Comparison of ENCODE assay signal across 21 cellular contexts in the genomic region with DNA sequence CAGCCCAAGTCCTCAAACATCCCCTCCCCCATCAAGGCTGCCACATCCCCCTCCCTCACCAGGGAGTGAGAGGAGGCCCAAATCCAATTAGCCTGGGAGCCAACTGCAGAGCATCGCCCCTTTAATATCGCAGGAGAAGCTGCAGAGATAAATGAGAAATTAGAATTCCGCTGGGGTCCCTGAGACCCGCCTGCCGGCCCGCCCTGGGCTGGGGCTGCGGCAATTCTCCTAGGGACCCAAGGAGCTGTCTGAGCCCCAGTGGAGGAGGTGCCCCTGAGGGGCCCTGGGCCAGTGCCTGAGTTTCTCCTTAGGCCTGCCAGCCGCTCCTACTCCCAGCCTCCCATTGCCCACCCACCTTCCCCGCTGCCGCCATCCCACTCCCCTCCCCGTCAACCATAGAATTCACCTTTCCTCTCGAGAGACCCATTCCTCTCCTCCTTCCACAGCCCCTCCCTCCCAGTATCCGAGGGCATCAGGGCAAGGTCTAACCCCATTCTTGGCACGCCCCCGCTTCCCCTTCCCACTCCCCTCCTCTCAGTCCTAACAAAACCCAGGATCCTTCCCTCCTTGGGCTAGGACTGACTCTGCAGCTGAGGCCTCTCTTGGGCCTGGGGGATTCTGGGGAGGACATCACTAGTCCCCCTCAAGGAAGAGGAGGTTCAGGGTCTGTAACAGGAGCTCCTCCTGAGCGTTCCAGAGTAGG. TPM values are rescaled to one million over a fixed set of nuclear protein-coding genes. Genes with fewer than 3 reads are reported as not detected.
A peak's percentile ranks its signal among the peaks of the same experiment; 100 is the strongest.
DNase-seq lines count a peak whose midpoint lies in the region; ATAC-seq, FAIRE-seq and TF ChIP-seq lines count a peak whose summit lies in the region.
"Had no signal": no experiment of that assay in that cellular context is flagged by ENCODE, and none has a peak within 500 bp of the region (broad histone marks: within the 10 kb centered on the region; RNA-seq: fewer than 3 reads in every experiment).

No MANE protein-coding gene starts in this region.

- ATAC-seq in GM21515 (IDR thresholded peaks at IDR 0.05; ENCODE audit: unreplicated experiment) (no peak), HG02798 (IDR thresholded peaks at IDR 0.05; ENCODE audit: poor library complexity, unreplicated experiment) (no peak)
- ATAC-seq: HepG2 had no signal

- TF ChIP-seq CTCF in H1 (IDR thresholded peaks at IDR 0.05; ENCODE audit: control extremely low read depth in 1 of 3, insufficient read depth in 1 of 3, low read depth in 1 of 3, low read length in 3 of 3) (no peak), glutamatergic neuron (IDR thresholded peaks at IDR 0.05; ENCODE audit: partially characterized antibody, unreplicated experiment) (no peak)

- no peak overlapping the region for H2BK5ac ChIP-seq in H1 (ENCODE audit: low read depth, low read length)

- no peak for TF ChIP-seq EP300 in H1 (IDR thresholded peaks at IDR 0.05; ENCODE audit: borderline replicate concordance in 1 of 2, low read depth in 2 of 2, low read length in 2 of 2)

- no peak for FAIRE-seq in H1 (lab: Jason Lieb, UNC)
- FAIRE-seq: D721Med, G401.6, GM12891, GM19239, HepG2 had no signal

- H3K27ac ChIP-seq in H1 (ENCODE audit: low read depth, low read length), result no peak overlapping the region
- H3K27ac ChIP-seq: C4-2B, GM23248 had no signal

- H2AK5ac ChIP-seq in H1 (ENCODE audit: low read depth, low read length), result no peak overlapping the region

- no peak overlapping the region for H3K9ac ChIP-seq in H1 (replicated peaks in 1 of 4; ENCODE audit: extremely low read depth in 1 of 4, low read depth in 3 of 4, low read length in 3 of 4)
- H3K9ac ChIP-seq: GM23248 had no signal

- no peak for TF ChIP-seq POLR2A in H1 (IDR thresholded peaks at IDR 0.05; ENCODE audit: control extremely low read depth in 1 of 2, low read depth in 2 of 2, low read length in 2 of 2)

- peak; percentile 58 for DNase-seq in H7
- DNase-seq in NCI-H82 treated with DMSO at 0.1 percent for 48 hours (lab: John Stamatoyannopoulos, UW; ENCODE audit: unreplicated experiment), result peak; percentile 87
- DNase-seq in H1 (ENCODE audit: low read depth in 1 of 2, low spot score in 2 of 2), result no peak
- DNase-seq in glutamatergic neuron, result no peak
- no peak for DNase-seq in ureter (ENCODE audit: low spot score)
- DNase-seq: BE2C; Caco-2; CD4-positive, alpha-beta T cell; GM23248; KBM-7 had no signal

- no peak overlapping the region for H3K23ac ChIP-seq in H1 (ENCODE audit: insufficient read length)

- H3K36me3 ChIP-seq in H7 (replicated peaks; ENCODE audit: control insufficient read depth, insufficient read depth, low read length) (no peaks in the 10 kb centered on the region), H1 (ENCODE audit: control insufficient read depth in 2 of 4, insufficient read depth in 4 of 4, low read length in 3 of 4) (no peaks in the 10 kb centered on the region)
- H3K36me3 ChIP-seq: BE2C, HAP-1 had no signal

- no peak overlapping the region for H3K4me3 Mint-ChIP-seq in glutamatergic neuron (ENCODE audit: unreplicated experiment)
- H3K4me3 Mint-ChIP-seq: CD4-positive, alpha-beta T cell; IgD-negative memory B cell had no signal

- H3K56ac ChIP-seq in H1 (replicated peaks; ENCODE audit: insufficient read length, low read depth, low read length), result no peak overlapping the region

- H3K14ac ChIP-seq in H1 (ENCODE audit: insufficient read length), result no peak overlapping the region

- H2BK15ac ChIP-seq in H1 (ENCODE audit: low read length), result no peak overlapping the region

- peaks cover 5% of the 10 kb centered on the region for H3K9me3 Mint-ChIP-seq in glutamatergic neuron (ENCODE audit: unreplicated experiment)
- H3K9me3 Mint-ChIP-seq: CD4-positive, alpha-beta T cell; IgD-negative memory B cell had no signal

- no peak overlapping the region for H3K4me2 ChIP-seq in H1 (ENCODE audit: insufficient read depth in 1 of 2, low read depth in 2 of 2, low read length in 2 of 2)

- H3K27me3 ChIP-seq in H7 (ENCODE audit: control insufficient read depth, insufficient read depth, low read length) (no peaks in the 10 kb centered on the region), H1 (replicated peaks in 1 of 4; ENCODE audit: control insufficient read depth in 3 of 4, extremely low read depth in 1 of 4, insufficient read depth in 3 of 4, low read length in 3 of 4) (peaks cover 0 to 3% (median under 1%) of the 10 kb centered on the region in 4 experiments; a peak in 2 of 7 replicates)
- H3K27me3 ChIP-seq: BE2C had no signal

- peaks cover 0 to 2% of the 10 kb centered on the region in 2 experiments for H4K20me1 ChIP-seq in H1 (replicated peaks in 1 of 2; ENCODE audit: control insufficient read depth in 1 of 2, insufficient read depth in 2 of 2, low read length in 2 of 2)

- WGBS in H1 (ENCODE audit: extremely low coverage in 1 of 2, insufficient coverage in 1 of 2, insufficient read length in 1 of 2, insufficient replicate concordance in 2 of 2, low coverage in 1 of 2, low lambda C conversion rate in 2 of 2, missing lambda C conversion rate in 1 of 2), 2 experiments, result 59% methylated on average over 6 of the region's 16 CpGs; no CpG with 5 or more reads in 1 of the 2 experiments

- H3K27ac Mint-ChIP-seq in glutamatergic neuron (ENCODE audit: unreplicated experiment), result no peak overlapping the region
- H3K27ac Mint-ChIP-seq: CD4-positive, alpha-beta T cell; IgD-negative memory B cell had no signal

- 0 out of 2 replicates have a peak overlapping the region, but pooled peaks have one; percentile 60 for H2BK12ac ChIP-seq in H1 (ENCODE audit: low read depth, low read length)

- H3K4me3 ChIP-seq in H7 (ENCODE audit: insufficient read depth, low read depth, low read length) (no peak overlapping the region), H1 (ENCODE audit: extremely low read depth in 1 of 4, insufficient read depth in 2 of 4, low read depth in 3 of 4, low read length in 4 of 4) (no peak overlapping the region)
- H3K4me3 ChIP-seq: GM23248, HAP-1 had no signal

- no peak overlapping the region for H4K91ac ChIP-seq in H1 (replicated peaks; ENCODE audit: insufficient read length, low read length)

- no peak overlapping the region for H2AFZ ChIP-seq in H1 (ENCODE audit: low read length)
- H2AFZ ChIP-seq: GM23248 had no signal

- no peak for TF ChIP-seq RAD21 in H1 (IDR thresholded peaks at IDR 0.05 in 1 of 2, conservative IDR thresholded peaks at IDR 0.05 in 1 of 2; ENCODE audit: low read depth in 2 of 2, low read length in 2 of 2)

- CTCF ChIA-PET in H1 (lab: Charles Lee; ENCODE audit: partially characterized antibody), result interaction anchor here (0.9 to 17.6 kb wide), 5 partner anchors 9 to 195 kb away, joined by 3 to 214 read pairs (median 4); no protein-coding TSS in a partner anchor

- peaks cover 0 to 17% (median 5%) of the 10 kb centered on the region in 4 experiments; a peak in 6 of 7 replicates for H3K4me1 ChIP-seq in H1 (replicated peaks in 1 of 4; ENCODE audit: control insufficient read depth in 3 of 4, insufficient read depth in 4 of 4, low read length in 3 of 4)
- H3K4me1 ChIP-seq: Caco-2 had no signal

- H2BK120ac ChIP-seq in H1 (replicated peaks; ENCODE audit: low read depth, low read length), result no peak overlapping the region

- H3K23me2 ChIP-seq in H1 (ENCODE audit: low read depth, low read length), result no peaks in the 10 kb centered on the region

- H3K27me3 Mint-ChIP-seq in glutamatergic neuron (ENCODE audit: unreplicated experiment), result peaks cover 9% of the 10 kb centered on the region

- H3K4ac ChIP-seq in H1 (replicated peaks; ENCODE audit: insufficient read length, low read depth, low read length), result no peak overlapping the region

- H3K4me1 Mint-ChIP-seq in glutamatergic neuron (ENCODE audit: low read depth, unreplicated experiment), result peaks cover 25% of the 10 kb centered on the region

- H3K79me2 ChIP-seq in H1 (ENCODE audit: control insufficient read depth in 1 of 2, insufficient read depth in 2 of 2, low read length in 2 of 2), result no peaks in the 10 kb centered on the region

- H2BK20ac ChIP-seq in H1 (ENCODE audit: low read length), result no peak overlapping the region

- no peaks in the 10 kb centered on the region for H3K36me3 Mint-ChIP-seq in glutamatergic neuron (ENCODE audit: unreplicated experiment)
- H3K36me3 Mint-ChIP-seq: IgD-negative memory B cell had no signal

- H3K9me3 ChIP-seq in H1 (ENCODE audit: insufficient read depth in 2 of 2, low read depth in 1 of 2, low read length in 1 of 2), result no peaks in the 10 kb centered on the region
- H3K9me3 ChIP-seq: BE2C, Caco-2, HAP-1 had no signal

- POLR2A ChIA-PET in H1 (lab: Charles Lee; ENCODE audit: partially characterized antibody), result no interaction called here

- no peaks in the 10 kb centered on the region for H3K79me1 ChIP-seq in H1 (ENCODE audit: low read depth, low read length)

- H3K18ac ChIP-seq in H1 (ENCODE audit: extremely low read depth, low read length), result no peak overlapping the region; the same call in 1 of the 2 replicates

- H4K8ac ChIP-seq in H1 (ENCODE audit: extremely low read depth, insufficient read depth, low read length), result no peak overlapping the region

- H4K5ac ChIP-seq in H1 (ENCODE audit: insufficient read length, low read depth, low read length), result no peak overlapping the region

TF ChIP-seq in H1, 55 proteins besides CTCF, POLR2A, EP300 and RAD21 (continues in another document):
- TF ChIP-seq POLR2AphosphoS5 (IDR thresholded peaks at IDR 0.05; ENCODE audit: low read depth, low read length), result no peak
- no peak for TF ChIP-seq CHD1 (IDR thresholded peaks at IDR 0.05; ENCODE audit: low read depth, low read length)
- no peak for TF ChIP-seq ASH2L (IDR thresholded peaks at IDR 0.05; ENCODE audit: low read length)
- no peak for TF ChIP-seq SP1 (IDR thresholded peaks at IDR 0.05; ENCODE audit: low read depth, low read length)
- no peak for TF ChIP-seq TEAD4 (IDR thresholded peaks at IDR 0.05; ENCODE audit: low read depth, low read length)

RNA-seq across cellular contexts. Expression of a gene that starts 20.0 kb away (rescaled TPM):
- total RNA-seq in H7 (2014; rRNA removed; shearing (Covaris generic)), result 0.03 TPM in 1 of 2 replicates, not detected in the other
- 0.39 and 0.46 TPM in 2 replicates for total RNA-seq in H1 (2021; fragmentation: NEBNext Ultra II Directional; extraction: Animal tissue kit (Norgen Biotek cat#: 25700))
- 0.31 and 0.35 TPM in 2 replicates for polyA plus RNA-seq in H1 (2011; rRNA removed)
- polyA plus RNA-seq in H1 (2011; cell fraction: cytosol; rRNA removed), result 0.21 TPM
- 0.48 TPM for polyA plus RNA-seq in H1 (2011; cell fraction: nucleus; rRNA removed)
- 0.16 to 0.66 TPM (median 0.48 TPM) in 3 of 4 replicates, not detected in the other for polyA plus RNA-seq in H1 (2012, experiment 1 of 2)
- polyA plus RNA-seq in H1 (2012, experiment 2 of 2), result 0.14 TPM
- polyA plus RNA-seq in H1 (2013, experiment 1 of 2), result 0.12 TPM
- polyA plus RNA-seq in H1 (2013, experiment 2 of 2), result 0.15 TPM
- 0.16 and 0.34 TPM in 2 replicates for polyA minus RNA-seq in H1 (2011; rRNA and poly(A)+ RNA removed)
- polyA minus RNA-seq in H1 (2011; cell fraction: cytosol; rRNA and poly(A)+ RNA removed), result not detected
- 0.70 TPM for polyA minus RNA-seq in H1 (2011; cell fraction: nucleus; rRNA and poly(A)+ RNA removed)
- total RNA-seq in glutamatergic neuron (ENCODE audit: unreplicated experiment), result 7.9 TPM
- total RNA-seq in ureter, result 0.23 TPM
- total RNA-seq: A172; CD4-positive, alpha-beta T cell; GM23248; HepG2 had no signal
- polyA plus RNA-seq: GM23248, HepG2, IgD-negative memory B cell had no signal

Comparison
In these comparisons a context has a peak if more than half of its experiments do, and no peak if none do; other contexts are left out.
1. DNase-seq: peak in H7 (single experiment) and NCI-H82 treated with DMSO at 0.1 percent for 48 hours (single experiment); none in H1 (0 of 2), glutamatergic neuron (single experiment) and ureter (single experiment).